13 cellular contexts compared by ENCODE assay signal in genomic region chr5:149239917-149240316, GRCh38. TPM values are rescaled to one million over a fixed set of nuclear protein-coding genes. Genes with fewer than 3 reads are reported as not detected.
DNase-seq lines count a peak whose midpoint lies in the region; ATAC-seq and TF ChIP-seq lines count a peak whose summit lies in the region.
"Had no signal": no experiment of that assay in that cellular context is flagged by ENCODE, and none has a peak within 500 bp of the region (broad histone marks: within the 10 kb centered on the region; RNA-seq: fewer than 3 reads in every experiment).

No MANE protein-coding gene starts in this region.

- POLR2A ChIA-PET in activated CD4-positive, alpha-beta memory T cell treated with anti-CD3 and anti-CD28 coated beads, Interleukin-2, amount 10 ng/mL, durations not matched to agents 7 days and 5 days (lab: Charles Lee): interaction anchor here (0.9 to 1.8 kb wide), 14 partner anchors 11 to 856 kb away, joined by 3 to 12 read pairs (median 4); partner anchors contain the start of genes FBXO38, GRPEL2, HMGXB3 and TIGD6

- ATAC-seq in effector memory CD8-positive, alpha-beta T cell (replicated peaks): no peak
- peak; percentile 27 for ATAC-seq in stimulated activated naive CD8-positive, alpha-beta T cell treated with anti-CD3 and anti-CD28 coated beads, Interleukin-15, amount 100 ng/mL, for 72 hours
- ATAC-seq in GM21423 (IDR thresholded peaks at IDR 0.05; ENCODE audit: unreplicated experiment): no peak

- in situ Hi-C loops in GM13977 (cut with MboI; ENCODE audit: low pct_unique_long_range_greater_than_20kb, low sequenced_read_pairs, unreplicated experiment): no loop called here

- peaks cover 12% of the 10 kb centered on the region for H3K36me3 Mint-ChIP-seq in activated CD4-positive, alpha-beta memory T cell treated with anti-CD3 and anti-CD28 coated beads, Interleukin-2, amount 10 ng/mL, durations not matched to agents 7 days and 5 days (ENCODE audit: low read depth)
- peaks cover 3% of the 10 kb centered on the region for H3K36me3 Mint-ChIP-seq in effector memory CD8-positive, alpha-beta T cell (ENCODE audit: insufficient read depth)

- CTCF ChIA-PET in activated CD4-positive, alpha-beta memory T cell treated with anti-CD3 and anti-CD28 coated beads, Interleukin-2, amount 10 ng/mL, durations not matched to agents 7 days and 5 days (lab: Charles Lee): interaction anchor here (1.1 to 2.6 kb wide), 8 partner anchors 9 to 509 kb away, joined by 3 to 12 read pairs (median 5); partner anchors contain the start of gene ABLIM3

- H3K9me3 Mint-ChIP-seq in activated CD4-positive, alpha-beta memory T cell treated with anti-CD3 and anti-CD28 coated beads, Interleukin-2, amount 10 ng/mL, durations not matched to agents 7 days and 5 days: no peaks in the 10 kb centered on the region
- H3K9me3 Mint-ChIP-seq in effector memory CD8-positive, alpha-beta T cell: peaks cover 0 to 12% of the 10 kb centered on the region in 2 donors
- peaks cover 4 to 8% of the 10 kb centered on the region in 2 donors for H3K9me3 Mint-ChIP-seq in stimulated activated naive CD8-positive, alpha-beta T cell treated with anti-CD3 and anti-CD28 coated beads, Interleukin-15, amount 100 ng/mL, for 72 hours
- H3K9me3 Mint-ChIP-seq: dendritic cell treated with granulocyte-macrophage colony-stimulating factor and Interleukin-4, amounts not matched to agents 40 ng/mL and 50 ng/mL, for 4 days; H9 had no signal

- H3K27ac Mint-ChIP-seq in activated CD4-positive, alpha-beta memory T cell treated with anti-CD3 and anti-CD28 coated beads, Interleukin-2, amount 10 ng/mL, durations not matched to agents 7 days and 5 days: peak overlapping the region; percentile 85
- peak overlapping the region; percentile 84 to 86 for H3K27ac Mint-ChIP-seq in effector memory CD8-positive, alpha-beta T cell
- H3K27ac Mint-ChIP-seq in stimulated activated naive CD8-positive, alpha-beta T cell treated with anti-CD3 and anti-CD28 coated beads, Interleukin-15, amount 100 ng/mL, for 72 hours: peak overlapping the region; percentile 92 to 95
- H3K27ac Mint-ChIP-seq: dendritic cell treated with granulocyte-macrophage colony-stimulating factor and Interleukin-4, amounts not matched to agents 40 ng/mL and 50 ng/mL, for 4 days had no signal

- no peak overlapping the region for H3K4me3 Mint-ChIP-seq in activated CD4-positive, alpha-beta memory T cell treated with anti-CD3 and anti-CD28 coated beads, Interleukin-2, amount 10 ng/mL, durations not matched to agents 7 days and 5 days
- peak overlapping the region; percentile 76 to 80 for H3K4me3 Mint-ChIP-seq in effector memory CD8-positive, alpha-beta T cell
- peak overlapping the region in 1 of 2 donors; percentile 24 for H3K4me3 Mint-ChIP-seq in stimulated activated naive CD8-positive, alpha-beta T cell treated with anti-CD3 and anti-CD28 coated beads, Interleukin-15, amount 100 ng/mL, for 72 hours
- H3K4me3 Mint-ChIP-seq: dendritic cell treated with granulocyte-macrophage colony-stimulating factor and Interleukin-4, amounts not matched to agents 40 ng/mL and 50 ng/mL, for 4 days; H9 had no signal

- peak; percentile 3 for DNase-seq in activated naive CD4-positive, alpha-beta T cell treated with Interleukin-2 at 50 U/mL for 16 hours
- DNase-seq in activated naive CD4-positive, alpha-beta T cell (lab: John Stamatoyannopoulos, UW): no peak
- DNase-seq in activated CD4-positive, alpha-beta memory T cell treated with anti-CD3 and anti-CD28 coated beads, Interleukin-2, amount 10 ng/mL, durations not matched to agents 7 days and 5 days: no peak
- DNase-seq in effector memory CD8-positive, alpha-beta T cell: no peak
- DNase-seq in stimulated activated naive CD8-positive, alpha-beta T cell treated with anti-CD3 and anti-CD28 coated beads, Interleukin-15, amount 100 ng/mL, for 72 hours: peak in 1 of 2 donors; percentile 14
- DNase-seq in GM13977 (ENCODE audit: low spot score) (no peak), nucleus accumbens (lab: John Stamatoyannopoulos, UW) (no peak)
- DNase-seq: brain microvascular endothelial cell, foreskin melanocyte, H9, NCI-H2029 had no signal

- peaks cover 10% of the 10 kb centered on the region for H3K27me3 Mint-ChIP-seq in activated CD4-positive, alpha-beta memory T cell treated with anti-CD3 and anti-CD28 coated beads, Interleukin-2, amount 10 ng/mL, durations not matched to agents 7 days and 5 days
- peaks cover 0 to 4% of the 10 kb centered on the region in 2 donors for H3K27me3 Mint-ChIP-seq in effector memory CD8-positive, alpha-beta T cell
- H3K27me3 Mint-ChIP-seq in stimulated activated naive CD8-positive, alpha-beta T cell treated with anti-CD3 and anti-CD28 coated beads, Interleukin-15, amount 100 ng/mL, for 72 hours: no peaks in the 10 kb centered on the region

- peaks cover 36% of the 10 kb centered on the region for H3K4me1 Mint-ChIP-seq in activated CD4-positive, alpha-beta memory T cell treated with anti-CD3 and anti-CD28 coated beads, Interleukin-2, amount 10 ng/mL, durations not matched to agents 7 days and 5 days
- peaks cover 29 to 32% of the 10 kb centered on the region in 2 donors for H3K4me1 Mint-ChIP-seq in effector memory CD8-positive, alpha-beta T cell (ENCODE audit: low read depth in 2 of 2)
- peaks cover 43% of the 10 kb centered on the region for H3K4me1 Mint-ChIP-seq in stimulated activated naive CD8-positive, alpha-beta T cell treated with anti-CD3 and anti-CD28 coated beads, Interleukin-15, amount 100 ng/mL, for 72 hours
- H3K4me1 Mint-ChIP-seq: H9 had no signal

- TF ChIP-seq CTCF in GM13977 (IDR thresholded peaks at IDR 0.05; ENCODE audit: extremely low read depth, insufficient read depth, missing control alignments): no peak

RNA-seq across cellular contexts. Expression of gene AFAP1L1, which starts 31.7 kb away (rescaled TPM):
- not detected for total RNA-seq in activated CD4-positive, alpha-beta memory T cell treated with anti-CD3 and anti-CD28 coated beads, Interleukin-2, amount 10 ng/mL, durations not matched to agents 7 days and 5 days
